8 cellular contexts compared by ENCODE assay signal in the genomic region with DNA sequence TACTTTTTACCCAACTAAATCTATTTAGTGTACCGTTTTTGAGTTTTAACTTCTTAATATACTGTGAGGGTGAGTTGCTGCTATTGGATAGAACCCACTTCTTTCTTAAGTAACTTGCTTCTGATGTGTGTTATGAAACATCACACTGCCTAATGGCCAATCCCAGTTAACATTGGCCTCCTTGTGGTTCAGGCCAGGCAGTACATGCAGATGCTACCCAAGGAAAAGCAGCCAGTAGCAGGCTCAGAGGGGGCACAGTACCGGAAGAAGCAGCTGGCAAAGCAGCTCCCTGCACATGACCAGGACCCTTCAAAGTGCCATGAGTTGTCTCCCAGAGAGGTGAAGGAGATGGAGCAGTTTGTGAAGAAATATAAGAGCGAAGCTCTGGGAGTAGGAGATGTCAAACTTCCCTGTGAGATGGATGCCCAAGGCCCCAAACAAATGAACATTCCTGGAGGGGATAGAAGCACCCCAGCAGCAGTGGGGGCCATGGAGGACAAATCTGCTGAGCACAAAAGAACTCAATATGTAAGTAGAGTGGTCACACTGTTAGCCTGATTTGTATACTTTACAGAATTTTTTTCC. TPM values are rescaled to one million over a fixed set of nuclear protein-coding genes. Genes with fewer than 3 reads are reported as not detected.
DNase-seq lines count a peak whose midpoint lies in the region; ATAC-seq and TF ChIP-seq lines count a peak whose summit lies in the region.

No MANE protein-coding gene starts in this region.

- ATAC-seq in GM19463 (IDR thresholded peaks at IDR 0.05; ENCODE audit: unreplicated experiment): peak; percentile 74
- ATAC-seq in GM19455 (IDR thresholded peaks at IDR 0.05; ENCODE audit: unreplicated experiment): no peak
- ATAC-seq in GM21528 (IDR thresholded peaks at IDR 0.05; ENCODE audit: low FRiP score, unreplicated experiment): no peak

- H3K4me3 ChIP-seq in epithelial cell of proximal tubule (ENCODE audit: low read depth, low read length): no peak overlapping the region

- peak; percentile 69 for TF ChIP-seq CTCF in epithelial cell of proximal tubule (conservative IDR thresholded peaks at IDR 0.05; ENCODE audit: low read depth, low read length)

- DNase-seq in CMK (ENCODE audit: low read depth) (peak; percentile 17), NCI-H1105 treated with DMSO at 0.1 percent for 48 hours (lab: John Stamatoyannopoulos, UW) (peak; percentile 7), epithelial cell of proximal tubule (ENCODE audit: low read depth) (no peak), pulmonary artery endothelial cell (ENCODE audit: low read depth, low spot score) (peak; percentile 27), NCI-H146 treated with DMSO at 0.1 percent for 48 hours (lab: John Stamatoyannopoulos, UW; ENCODE audit: unreplicated experiment) (no peak)

RNA-seq across cellular contexts. Expression of a gene that starts 39.7 kb away (rescaled TPM):
- total RNA-seq in epithelial cell of proximal tubule: 153 and 174 TPM in 2 replicates
- 94.1 and 106 TPM in 2 replicates for total RNA-seq in pulmonary artery endothelial cell

Comparison
In these comparisons a context has a peak if more than half of its experiments do, and no peak if none do; other contexts are left out.
1. DNase-seq: peak in CMK (single experiment), NCI-H1105 treated with DMSO at 0.1 percent for 48 hours (single experiment) and pulmonary artery endothelial cell (single experiment); none in epithelial cell of proximal tubule (single experiment) and NCI-H146 treated with DMSO at 0.1 percent for 48 hours (single experiment).